Comparison of ENCODE assay signal across 7 cellular contexts in genomic region chr16:70250748-70251650, GRCh38. TPM values are rescaled to one million over a fixed set of nuclear protein-coding genes. Genes with fewer than 3 reads are reported as not detected.
A peak's percentile ranks its signal among the peaks of the same experiment; 100 is the strongest.
DNase-seq lines count a peak whose midpoint lies in the region; ATAC-seq and TF ChIP-seq lines count a peak whose summit lies in the region.

No MANE protein-coding gene starts in this region.

- no peak overlapping the region for H3K56ac ChIP-seq in H9 (ENCODE audit: insufficient read length, low read depth, low read length)

- no peak overlapping the region for H2BK120ac ChIP-seq in H9 (ENCODE audit: low read depth, low read length, poor library complexity, severe bottlenecking)

- H3K27me3 Mint-ChIP-seq in H9 (ENCODE audit: low read depth): peaks cover 1% of the 10 kb centered on the region; the same call in 1 of the 2 replicates
- H3K27me3 Mint-ChIP-seq in natural killer cell (ENCODE audit: low read depth in 2 of 2): no peaks in the 10 kb centered on the region

- peak overlapping the region; percentile 60 to 98 (median 80) for H3K4me3 ChIP-seq in esophagus squamous epithelium
- peak overlapping the region; percentile 28 to 86 for H3K4me3 ChIP-seq in uterus

- H3K9ac ChIP-seq in H9 (ENCODE audit: extremely low read depth, insufficient read length, low read length): peak overlapping the region; percentile 44

- intact Hi-C loops in esophagus squamous epithelium (cut with DNase I): no loop called here
- intact Hi-C loops in natural killer cell (cut with micrococcal nuclease): no loop called here
- intact Hi-C loops in uterus (cut with DNase I; ENCODE audit: low total_unique reads): no loop called here

- no peaks in the 10 kb centered on the region for H3K9me3 Mint-ChIP-seq in H9
- H3K9me3 Mint-ChIP-seq in natural killer cell: no peaks in the 10 kb centered on the region

- H3K4me1 ChIP-seq in H9 (ENCODE audit: insufficient read depth, low read length) (no peaks in the 10 kb centered on the region), esophagus squamous epithelium (peaks cover 14 to 48% (median 16%) of the 10 kb centered on the region in 3 donors), uterus (peaks cover 6 to 11% of the 10 kb centered on the region in 2 donors)

- no peak overlapping the region for H3K18ac ChIP-seq in H9 (ENCODE audit: insufficient read length, low read depth, low read length)

- H3K27ac ChIP-seq in H9 (ENCODE audit: insufficient read length, low read depth, low read length) (no peak overlapping the region), esophagus squamous epithelium (peak overlapping the region; percentile 81 to 95 (median 92)), uterus (peak overlapping the region; percentile 75 to 93)

- H2AFZ ChIP-seq in H9 (ENCODE audit: low read length): no peak overlapping the region

- no peak; the same call in 2 of the 3 replicates for TF ChIP-seq CTCF in H9 (conservative IDR thresholded peaks at IDR 0.05)
- peak in 1 of 6 experiments; percentile 12 for TF ChIP-seq CTCF in esophagus squamous epithelium (IDR thresholded peaks at IDR 0.05)
- TF ChIP-seq CTCF in natural killer cell (IDR thresholded peaks at IDR 0.05): no peak
- no peak for TF ChIP-seq CTCF in uterus (IDR thresholded peaks at IDR 0.05)

- ATAC-seq in GM18499 (IDR thresholded peaks at IDR 0.05; ENCODE audit: insufficient read depth, unreplicated experiment): peak; percentile 19
- peak; percentile 54 to 78 (median 61) for ATAC-seq in natural killer cell

- H3T11ph ChIP-seq in H9 (ENCODE audit: low read length): no peak overlapping the region

- no CpG with 5 or more reads among the region's 97 CpGs for WGBS in H9 (ENCODE audit: extremely low coverage, insufficient read length, low lambda C conversion rate)
- 31 to 33% methylated on average over 1 of the region's 97 CpGs for WGBS in esophagus squamous epithelium, 2 donors

- H3K36me3 Mint-ChIP-seq in H9 (ENCODE audit: insufficient read depth in 1 of 3, low read depth in 3 of 3) (peaks cover 30 to 56% (median 42%) of the 10 kb centered on the region in 3 experiments), natural killer cell (no peaks in the 10 kb centered on the region)

- no peaks in the 10 kb centered on the region for H3K27me3 ChIP-seq in H9 (ENCODE audit: insufficient read depth, low read length)
- H3K27me3 ChIP-seq in esophagus squamous epithelium: no peaks in the 10 kb centered on the region
- no peaks in the 10 kb centered on the region for H3K27me3 ChIP-seq in uterus

- H3K27ac Mint-ChIP-seq in H9 (peak overlapping the region in 2 of 3 experiments; percentile 44 to 94; a peak in 3 of 7 replicates), natural killer cell (peak overlapping the region; percentile 83 to 93)

- DNase-seq in H9 (peak; percentile 51), LHCN-M2 (ENCODE audit: low read depth) (peak; percentile 50), esophagus squamous epithelium (lab: John Stamatoyannopoulos, UW) (no peak), natural killer cell (peak; percentile 60), uterus (peak in 1 of 2 donors; percentile 22)
- peak; percentile 79 for DNase-seq in activated CD8-positive, alpha-beta memory T cell treated with anti-CD3 and anti-CD28 coated beads for 24 hours

- H3K9me3 ChIP-seq in H9 (ENCODE audit: control insufficient read depth, low read depth, low read length) (no peaks in the 10 kb centered on the region), esophagus squamous epithelium (no peaks in the 10 kb centered on the region), uterus (no peaks in the 10 kb centered on the region)

- H3K4me2 ChIP-seq in H9 (ENCODE audit: insufficient read depth, insufficient read length, low read length): peak overlapping the region; percentile 55

- H4K8ac ChIP-seq in H9 (replicated peaks; ENCODE audit: insufficient read length, low read depth, low read length): no peak overlapping the region

- no peak overlapping the region for H4K91ac ChIP-seq in H9 (ENCODE audit: insufficient read length, low read depth, low read length)

- H2AK5ac ChIP-seq in H9 (ENCODE audit: insufficient read length, low read length): no peak overlapping the region

- H2BK20ac ChIP-seq in H9 (ENCODE audit: low read depth, low read length, poor library complexity, severe bottlenecking): no peak overlapping the region

- peaks cover 2% of the 10 kb centered on the region; the same call in 1 of the 2 replicates for H3K79me2 ChIP-seq in H9 (ENCODE audit: insufficient read depth, low read length)

- H2BK12ac ChIP-seq in H9 (ENCODE audit: insufficient read length, low read depth, low read length): no peak overlapping the region

- H2BK15ac ChIP-seq in H9 (ENCODE audit: low read depth, low read length): no peak overlapping the region

- H3K23ac ChIP-seq in H9 (ENCODE audit: insufficient read length, low read depth, low read length): no peak overlapping the region

- peak overlapping the region; percentile 80 to 89 for H3K4me3 Mint-ChIP-seq in H9
- peak overlapping the region; percentile 84 for H3K4me3 Mint-ChIP-seq in natural killer cell

- H4K20me1 ChIP-seq in H9 (ENCODE audit: control insufficient read depth, insufficient read depth, insufficient read length): no peaks in the 10 kb centered on the region

- H3K79me1 ChIP-seq in H9 (ENCODE audit: insufficient read depth, low read depth, low read length, poor library complexity, severe bottlenecking): no peaks in the 10 kb centered on the region

- no peak for TF ChIP-seq POLR2A in esophagus squamous epithelium (IDR thresholded peaks at IDR 0.05)
- no peak for TF ChIP-seq POLR2A in uterus (IDR thresholded peaks at IDR 0.05)

- H2BK5ac ChIP-seq in H9 (ENCODE audit: insufficient read length, low read length): no peak overlapping the region

- H3K14ac ChIP-seq in H9 (ENCODE audit: insufficient read depth, low read length): peak overlapping the region; percentile 74; the same call in 1 of the 2 replicates

- H3K4me1 Mint-ChIP-seq in H9: peaks cover 7 to 11% of the 10 kb centered on the region in 2 experiments
- peaks cover 0 to 12% of the 10 kb centered on the region in 2 donors for H3K4me1 Mint-ChIP-seq in natural killer cell

- H3K36me3 ChIP-seq in esophagus squamous epithelium: peaks cover 10 to 57% (median 21%) of the 10 kb centered on the region in 3 donors
- H3K36me3 ChIP-seq in uterus: no peaks in the 10 kb centered on the region

- no peak overlapping the region for H3K4ac ChIP-seq in H9 (ENCODE audit: low read depth, low read length)

- no peaks in the 10 kb centered on the region for H3K23me2 ChIP-seq in H9 (ENCODE audit: insufficient read length, low read depth, low read length, poor library complexity, severe bottlenecking)

- H4K5ac ChIP-seq in H9 (ENCODE audit: insufficient read length, low read depth, low read length): no peak overlapping the region

RNA-seq across cellular contexts. Expression of gene EXOSC6, which starts 0.7 kb away (rescaled TPM):
- 39.2 and 41.6 TPM in 2 replicates for total RNA-seq in H9 (2021)
- 31.3 and 33.4 TPM in 2 replicates for total RNA-seq in LHCN-M2 (2014; rRNA removed)
- polyA plus RNA-seq in LHCN-M2 (2012): 8.2 TPM
- total RNA-seq in esophagus squamous epithelium: 10 to 100 TPM; 11.4 to 26.1 (median 16.3) TPM
- total RNA-seq in natural killer cell: 10 to 100 TPM; 26.4 to 27.6 (median 27.3) TPM
- total RNA-seq in uterus: 10 to 100 TPM in 3 of 4 donors, 1 to 10 TPM in 1; 8.8 to 38.0 (median 22.8) TPM

RNA-seq across cellular contexts. Expression of gene AARS1, which starts 38.3 kb away (rescaled TPM):
- total RNA-seq in H9 (2021) (164 and 168 TPM in 2 replicates), LHCN-M2 (2014; rRNA removed) (50.8 and 54.3 TPM in 2 replicates), esophagus squamous epithelium (10 to 100 TPM; 30.3 to 50.6 (median 43.4) TPM), natural killer cell (10 to 100 TPM; 19.8 to 29.9 (median 26.1) TPM), uterus (10 to 100 TPM; 32.5 to 99.4 (median 62.5) TPM)
- polyA plus RNA-seq in LHCN-M2 (2012): 76.5 TPM

RNA-seq across cellular contexts. Expression of gene DDX19B, which starts 48.0 kb away (rescaled TPM):
- 46.7 and 47.3 TPM in 2 replicates for total RNA-seq in H9 (2021)
- total RNA-seq in LHCN-M2 (2014; rRNA removed): 27.0 and 28.1 TPM in 2 replicates
- 30.6 TPM for polyA plus RNA-seq in LHCN-M2 (2012)
- 10 to 100 TPM; 15.5 to 35.3 (median 24.3) TPM for total RNA-seq in esophagus squamous epithelium
- total RNA-seq in natural killer cell: 10 to 100 TPM; 39.9 to 52.6 (median 48.8) TPM
- 10 to 100 TPM; 10.6 to 77.6 (median 25.4) TPM for total RNA-seq in uterus
